8 cellular contexts compared by ENCODE assay signal in the genomic region with DNA sequence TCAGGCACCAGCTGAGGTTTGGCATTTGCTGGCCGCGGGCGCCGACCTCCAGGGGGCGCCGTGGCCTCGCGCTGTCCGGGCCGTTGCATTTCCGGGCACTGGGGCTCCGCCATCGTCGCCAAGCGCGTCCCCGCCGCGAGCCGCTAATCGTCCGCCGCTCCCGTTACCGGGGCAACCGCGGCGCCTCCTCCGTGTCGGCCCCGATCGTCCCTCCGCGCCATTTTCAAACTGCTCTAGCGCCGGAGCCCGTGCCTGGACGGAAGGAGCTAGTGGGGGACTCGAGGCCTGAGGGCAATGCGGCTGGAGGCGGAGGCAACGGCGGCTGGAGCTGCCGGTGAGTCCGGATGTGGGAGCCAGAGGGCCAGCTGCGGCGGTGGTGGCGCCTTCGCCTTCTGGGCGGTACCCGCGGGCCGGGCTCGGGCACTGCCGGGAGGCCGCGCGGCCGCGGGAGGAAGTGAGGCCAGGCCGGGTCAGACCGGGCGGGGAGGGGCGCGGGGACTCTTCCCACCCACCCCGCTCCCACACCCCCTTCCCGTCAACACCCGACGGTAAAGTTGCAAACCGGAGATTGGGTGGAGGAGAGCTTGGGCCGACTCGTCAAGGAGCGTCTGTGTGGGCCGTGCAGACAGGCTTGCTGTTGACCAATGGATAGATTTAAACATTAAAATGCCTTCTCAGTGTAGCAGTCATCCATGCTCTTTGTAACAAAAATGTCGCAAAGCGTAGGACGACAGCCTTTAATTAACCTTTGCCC. TPM values are rescaled to one million over a fixed set of nuclear protein-coding genes. Genes with fewer than 3 reads are reported as not detected.
DNase-seq lines count a peak whose midpoint lies in the region; ATAC-seq and TF ChIP-seq lines count a peak whose summit lies in the region.

A gene with protein sequence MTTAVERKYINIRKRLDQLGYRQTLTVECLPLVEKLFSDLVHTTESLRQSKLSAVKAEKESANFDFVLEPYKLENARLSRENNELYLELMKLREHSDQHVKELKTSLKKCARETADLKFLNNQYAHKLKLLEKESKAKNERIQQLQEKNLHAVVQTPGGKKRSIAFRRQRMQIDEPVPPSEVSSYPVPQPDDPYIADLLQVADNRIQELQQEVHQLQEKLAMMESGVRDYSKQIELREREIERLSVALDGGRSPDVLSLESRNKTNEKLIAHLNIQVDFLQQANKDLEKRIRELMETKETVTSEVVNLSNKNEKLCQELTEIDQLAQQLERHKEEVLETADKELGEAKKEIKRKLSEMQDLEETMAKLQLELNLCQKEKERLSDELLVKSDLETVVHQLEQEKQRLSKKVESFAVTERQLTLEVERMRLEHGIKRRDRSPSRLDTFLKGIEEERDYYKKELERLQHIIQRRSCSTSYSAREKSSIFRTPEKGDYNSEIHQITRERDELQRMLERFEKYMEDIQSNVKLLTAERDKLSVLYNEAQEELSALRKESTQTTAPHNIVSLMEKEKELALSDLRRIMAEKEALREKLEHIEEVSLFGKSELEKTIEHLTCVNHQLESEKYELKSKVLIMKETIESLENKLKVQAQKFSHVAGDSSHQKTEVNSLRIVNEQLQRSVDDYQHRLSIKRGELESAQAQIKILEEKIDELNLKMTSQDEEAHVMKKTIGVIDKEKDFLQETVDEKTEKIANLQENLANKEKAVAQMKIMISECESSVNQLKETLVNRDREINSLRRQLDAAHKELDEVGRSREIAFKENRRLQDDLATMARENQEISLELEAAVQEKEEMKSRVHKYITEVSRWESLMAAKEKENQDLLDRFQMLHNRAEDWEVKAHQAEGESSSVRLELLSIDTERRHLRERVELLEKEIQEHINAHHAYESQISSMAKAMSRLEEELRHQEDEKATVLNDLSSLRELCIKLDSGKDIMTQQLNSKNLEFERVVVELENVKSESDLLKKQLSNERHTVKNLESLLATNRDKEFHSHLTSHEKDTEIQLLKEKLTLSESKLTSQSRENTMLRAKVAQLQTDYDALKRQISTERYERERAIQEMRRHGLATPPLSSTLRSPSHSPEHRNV (plus strand): TSS at position 220 of the 754 bp plus-strand sequence. CDS start 3,186 bp downstream, outside the sequence.

- peak within 1 kb of the TSS; percentile 80 for H3K4me3 ChIP-seq in choroid plexus epithelial cell (ENCODE audit: low read depth, low read length)

- peak; percentile 75 for TF ChIP-seq CTCF in choroid plexus epithelial cell (conservative IDR thresholded peaks at IDR 0.05; ENCODE audit: low read depth, low read length)

- no peaks in the 10 kb centered on the region for H3K9me3 Mint-ChIP-seq in activated CD4-positive, alpha-beta T cell treated with anti-CD3 and anti-CD28 coated beads for 36 hours (ENCODE audit: low read depth)

- H3K36me3 Mint-ChIP-seq in activated CD4-positive, alpha-beta T cell treated with anti-CD3 and anti-CD28 coated beads for 36 hours (ENCODE audit: low read depth) = peaks cover 5% of the 10 kb centered on the region

- peaks cover 37% of the 10 kb centered on the region for H3K4me1 Mint-ChIP-seq in activated CD4-positive, alpha-beta T cell treated with anti-CD3 and anti-CD28 coated beads for 36 hours

- H3K4me3 Mint-ChIP-seq in activated CD4-positive, alpha-beta T cell treated with anti-CD3 and anti-CD28 coated beads for 36 hours = peak within 1 kb of the TSS; percentile 79

- CTCF ChIA-PET in activated CD4-positive, alpha-beta T cell treated with anti-CD3 and anti-CD28 coated beads for 36 hours (lab: Charles Lee) = interaction anchor here (0.6 to 2.6 kb wide), 23 partner anchors 8 to 791 kb away, joined by 3 to 17 read pairs (median 6); partner anchors contain the start of genes AASDH, PAICS, PPAT and SRD5A3

- peak; percentile 88 for ATAC-seq in GM19324 (IDR thresholded peaks at IDR 0.05; ENCODE audit: low FRiP score, unreplicated experiment)
- peak; percentile 64 for ATAC-seq in HG03460 (IDR thresholded peaks at IDR 0.05; ENCODE audit: unreplicated experiment)
- ATAC-seq in activated CD4-positive, alpha-beta T cell treated with anti-CD3 and anti-CD28 coated beads for 36 hours = peak; percentile 81

- peak; percentile 44 to 95 (median 87) for DNase-seq in C1 segment of cervical spinal cord (lab: John Stamatoyannopoulos, UW)
- peak; percentile 85 to 90 for DNase-seq in NCI-H524 (lab: John Stamatoyannopoulos, UW)
- peak; percentile 96 for DNase-seq in activated CD4-positive, alpha-beta T cell treated with anti-CD3 and anti-CD28 coated beads for 36 hours
- peak; percentile 96 for DNase-seq in choroid plexus epithelial cell (ENCODE audit: low read depth)
- peak; percentile 94 for DNase-seq in kidney tubule cell (ENCODE audit: low spot score)
- DNase-seq in stimulated activated CD4-positive, alpha-beta T cell treated with anti-CD3 and anti-CD28 coated beads, Interleukin-1b, Interleukin-23, amount 100 ng/mL, for 1 hour (ENCODE audit: low read depth in 2 of 2) = peak; percentile 79 to 82

- H3K27ac Mint-ChIP-seq in activated CD4-positive, alpha-beta T cell treated with anti-CD3 and anti-CD28 coated beads for 36 hours = peak within 1 kb of the TSS; percentile 94

- no peaks in the 10 kb centered on the region for H3K27me3 Mint-ChIP-seq in activated CD4-positive, alpha-beta T cell treated with anti-CD3 and anti-CD28 coated beads for 36 hours

- POLR2A ChIA-PET in activated CD4-positive, alpha-beta T cell treated with anti-CD3 and anti-CD28 coated beads for 36 hours (lab: Charles Lee) = interaction anchor here (1.1 to 2.3 kb wide), 4 partner anchors 45 to 582 kb away, joined by 3 to 20 read pairs (median 6); partner anchors contain the start of genes AASDH, PAICS and PPAT

- intact Hi-C loops in activated CD4-positive, alpha-beta T cell treated with anti-CD3 and anti-CD28 coated beads for 36 hours (cut with DNase I, micrococcal nuclease) = loop anchor here (1.0 to 10.0 kb wide), 19 partner anchors 42 to 1884 kb away; partner anchors contain the start of genes AASDH (in 2 of the 2), EXOC1 (in 2 of the 2), CHIC2 (in 1 of the 2) and CLOCK (in 1 of the 2)

RNA-seq across cellular contexts. Expression of the gene that starts here (rescaled TPM):
- total RNA-seq in activated CD4-positive, alpha-beta T cell treated with anti-CD3 and anti-CD28 coated beads for 36 hours = 10 to 100 TPM; 17.0 to 17.5 TPM

Comparison
In these comparisons a context has a peak if more than half of its experiments do, and no peak if none do; other contexts are left out.
1. Peak in every context shown above with its lines: DNase-seq, ATAC-seq and H3K4me3 ChIP-seq.